In the genomic region with DNA sequence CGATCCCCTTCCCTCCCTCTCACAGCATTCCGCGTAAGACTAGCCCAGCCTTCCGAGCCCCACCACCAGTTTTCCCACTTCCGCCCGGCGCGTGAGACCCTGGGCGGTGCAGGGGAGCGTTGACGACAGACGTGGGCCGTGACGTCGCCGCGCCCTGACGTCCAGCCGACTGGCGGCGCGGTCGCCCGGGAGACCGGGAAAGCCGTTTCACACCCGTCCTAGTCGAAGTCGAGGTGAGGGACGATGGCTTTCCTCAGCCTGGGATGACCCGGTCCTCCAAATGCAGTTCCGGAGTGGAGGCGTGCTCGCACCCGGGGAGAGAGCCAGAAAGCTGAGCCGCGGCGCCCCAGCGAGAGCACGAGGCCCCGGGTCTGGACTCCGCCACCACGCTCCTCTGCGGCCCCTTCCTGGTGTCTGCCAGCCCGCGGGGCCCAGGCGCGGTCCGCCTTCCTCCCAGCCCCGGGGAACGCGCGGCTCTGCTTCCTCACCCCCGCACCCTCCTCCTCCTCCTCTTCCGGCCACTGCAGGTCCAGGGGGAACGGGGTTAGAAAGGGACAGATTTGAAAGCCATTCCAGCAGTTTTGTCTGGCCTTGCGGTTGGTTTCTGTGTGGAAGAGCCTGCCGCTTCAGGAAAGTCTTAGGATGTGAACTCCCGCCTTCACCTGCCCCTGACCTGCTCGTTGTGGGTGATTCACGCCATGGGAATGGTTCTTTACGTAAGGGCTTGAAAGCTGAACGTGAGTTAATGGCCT, we compare ENCODE assay signal across 8 cellular contexts. TPM values are rescaled to one million over a fixed set of nuclear protein-coding genes. Genes with fewer than 3 reads are reported as not detected.
DNase-seq lines count a peak whose midpoint lies in the region; ATAC-seq and TF ChIP-seq lines count a peak whose summit lies in the region.

TSS of gene LEKR1 (plus strand) at position 210 of the 752 bp plus-strand sequence. CDS start 2,977 bp downstream, outside the sequence.

- H3K4me3 ChIP-seq in CD8-positive, alpha-beta T cell (ENCODE audit: low read depth, low read length), result peak within 1 kb of the TSS; percentile 71
- H3K4me3 ChIP-seq in OCI-LY1 (ENCODE audit: low read depth, low read length, poor library complexity, severe bottlenecking) (peak within 1 kb of the TSS; percentile 68), esophagus (ENCODE audit: low read depth in 1 of 2, low read length in 2 of 2) (peak within 1 kb of the TSS; percentile 55 to 81), mucosa of stomach (ENCODE audit: low read length) (peak within 1 kb of the TSS; percentile 89)

- peak within 1 kb of the TSS; percentile 73 for H3K27ac ChIP-seq in CD8-positive, alpha-beta T cell (ENCODE audit: low read depth, low read length)
- H3K27ac ChIP-seq in OCI-LY1 (ENCODE audit: low read depth, low read length, poor library complexity, severe bottlenecking) (peak within 1 kb of the TSS; percentile 85), esophagus (ENCODE audit: low read depth in 2 of 2, low read length in 1 of 2) (peak within 1 kb of the TSS; percentile 98)

- CTCF ChIA-PET in CD8-positive, alpha-beta T cell (lab: Charles Lee), result interaction anchor here (0.6 kb wide), 1 partner anchor 62 kb away, joined by 3 read pairs; no protein-coding TSS in a partner anchor

- intact Hi-C loops in CD8-positive, alpha-beta T cell (cut with DNase I, micrococcal nuclease), result loop anchor here (1.0 to 10.0 kb wide), 7 partner anchors 9 to 344 kb away; partner anchors contain the start of gene SSR3 (in 1 of the 2)

- peaks cover 13% of the 10 kb centered on the region for H3K4me1 Mint-ChIP-seq in CD8-positive, alpha-beta T cell (ENCODE audit: low read depth)
- H3K4me1 Mint-ChIP-seq in activated T-cell treated with anti-CD3 and anti-CD28 coated beads, Interleukin-2, amount 50 U/mL, for 24 hours (ENCODE audit: low read depth), result peaks cover 24% of the 10 kb centered on the region

- H3K36me3 ChIP-seq in CD8-positive, alpha-beta T cell (ENCODE audit: insufficient read depth, low read length), result no peaks in the 10 kb centered on the region
- H3K36me3 ChIP-seq in OCI-LY1 (ENCODE audit: insufficient read depth, low read length) (no peaks in the 10 kb centered on the region; the same call in 1 of the 2 replicates), esophagus (ENCODE audit: control insufficient read depth in 2 of 2, insufficient read depth in 2 of 2, low read length in 1 of 2) (no peaks in the 10 kb centered on the region), mucosa of stomach (ENCODE audit: control insufficient read depth, insufficient read depth, low read length) (no peaks in the 10 kb centered on the region)

- no peaks in the 10 kb centered on the region for H4K20me1 ChIP-seq in OCI-LY1 (ENCODE audit: insufficient read depth, low read length)

- peaks cover 7% of the 10 kb centered on the region for H3K36me3 Mint-ChIP-seq in CD8-positive, alpha-beta T cell
- peaks cover 8% of the 10 kb centered on the region for H3K36me3 Mint-ChIP-seq in activated T-cell treated with anti-CD3 and anti-CD28 coated beads, Interleukin-2, amount 50 U/mL, for 24 hours (ENCODE audit: low read depth)

- H3K9me3 Mint-ChIP-seq in CD8-positive, alpha-beta T cell, result no peaks in the 10 kb centered on the region
- no peaks in the 10 kb centered on the region for H3K9me3 Mint-ChIP-seq in activated T-cell treated with anti-CD3 and anti-CD28 coated beads, Interleukin-2, amount 50 U/mL, for 24 hours

- H2AFZ ChIP-seq in OCI-LY1 (ENCODE audit: low read length), result peak within 1 kb of the TSS; percentile 2; the same call in 1 of the 2 replicates

- peaks cover 9% of the 10 kb centered on the region for H3K4me1 ChIP-seq in CD8-positive, alpha-beta T cell (ENCODE audit: insufficient read depth, low read length)
- H3K4me1 ChIP-seq in OCI-LY1 (ENCODE audit: insufficient read depth, low read length, severe bottlenecking) (peaks cover 44% of the 10 kb centered on the region), esophagus (ENCODE audit: control insufficient read depth in 2 of 2, insufficient read depth in 2 of 2, low read length in 1 of 2) (no peaks in the 10 kb centered on the region), mucosa of stomach (ENCODE audit: control insufficient read depth, insufficient read depth, low read length) (peaks cover 17% of the 10 kb centered on the region)

- POLR2A ChIA-PET in CD8-positive, alpha-beta T cell (lab: Charles Lee), result interaction anchor here (1.4 to 1.5 kb wide), 3 partner anchors 10 to 311 kb away, joined by 3 to 8 read pairs (median 5); partner anchors contain the start of gene TIPARP

- H3K4me2 ChIP-seq in OCI-LY1 (ENCODE audit: low read length), result peak within 1 kb of the TSS; percentile 75

- H3K4me3 Mint-ChIP-seq in CD8-positive, alpha-beta T cell, result peak within 1 kb of the TSS; percentile 89
- H3K4me3 Mint-ChIP-seq in activated T-cell treated with anti-CD3 and anti-CD28 coated beads, Interleukin-2, amount 50 U/mL, for 24 hours, result peak within 1 kb of the TSS; percentile 85

- no peaks in the 10 kb centered on the region for H3K79me2 ChIP-seq in OCI-LY1 (ENCODE audit: insufficient read depth, low read length)

- no peaks in the 10 kb centered on the region for H3K27me3 ChIP-seq in CD8-positive, alpha-beta T cell (ENCODE audit: insufficient read depth, low read length)
- H3K27me3 ChIP-seq in OCI-LY1 (ENCODE audit: insufficient read depth, low read length) (no peaks in the 10 kb centered on the region), esophagus (ENCODE audit: control insufficient read depth in 1 of 2, insufficient read depth in 2 of 2, low read length in 2 of 2) (no peaks in the 10 kb centered on the region), mucosa of stomach (ENCODE audit: control insufficient read depth, insufficient read depth, low read length) (no peaks in the 10 kb centered on the region)

- no peaks in the 10 kb centered on the region for H3K9me2 ChIP-seq in OCI-LY1 (ENCODE audit: low read depth, low read length)

- peak; percentile 54 for ATAC-seq in CD8-positive, alpha-beta T cell
- peak; percentile 93 for ATAC-seq in GM19438 (IDR thresholded peaks at IDR 0.05; ENCODE audit: low read depth, unreplicated experiment)
- ATAC-seq in HG03565 (IDR thresholded peaks at IDR 0.05; ENCODE audit: unreplicated experiment), result peak; percentile 70

- peak within 1 kb of the TSS; percentile 72 for H3K9ac ChIP-seq in OCI-LY1 (ENCODE audit: low read length)
- peak within 1 kb of the TSS; percentile 89 for H3K9ac ChIP-seq in mucosa of stomach (ENCODE audit: low read length)

- no peaks in the 10 kb centered on the region for H3K27me3 Mint-ChIP-seq in CD8-positive, alpha-beta T cell (ENCODE audit: low read depth)
- H3K27me3 Mint-ChIP-seq in activated T-cell treated with anti-CD3 and anti-CD28 coated beads, Interleukin-2, amount 50 U/mL, for 24 hours, result no peaks in the 10 kb centered on the region

- no peak for TF ChIP-seq CTCF in CD8-positive, alpha-beta T cell (IDR thresholded peaks at IDR 0.05)
- no peak for TF ChIP-seq CTCF in OCI-LY1 (IDR thresholded peaks at IDR 0.05; ENCODE audit: low read length)

- peak; percentile 28 to 81 (median 64) for DNase-seq in CD8-positive, alpha-beta T cell
- DNase-seq in activated T-cell treated with anti-CD3 and anti-CD28 coated beads, Interleukin-2, amount 50 U/mL, for 24 hours, result peak; percentile 87
- peak; percentile 84 for DNase-seq in stimulated activated CD8-positive, alpha-beta memory T cell treated with anti-CD3 and anti-CD28 coated beads, Interleukin-4, amount 100 ng/mL, for 48 hours

- H3K27ac Mint-ChIP-seq in CD8-positive, alpha-beta T cell, result peak within 1 kb of the TSS; percentile 95
- peak within 1 kb of the TSS; percentile 96 for H3K27ac Mint-ChIP-seq in activated T-cell treated with anti-CD3 and anti-CD28 coated beads, Interleukin-2, amount 50 U/mL, for 24 hours

- peaks cover 7% of the 10 kb centered on the region; the same call in 1 of the 2 replicates for H3F3A ChIP-seq in OCI-LY1 (ENCODE audit: insufficient read depth, low read length)

- no peaks in the 10 kb centered on the region for H3K9me3 ChIP-seq in CD8-positive, alpha-beta T cell (ENCODE audit: low read length)
- H3K9me3 ChIP-seq in OCI-LY1 (ENCODE audit: low read length), result no peaks in the 10 kb centered on the region
- no peaks in the 10 kb centered on the region for H3K9me3 ChIP-seq in esophagus (ENCODE audit: control insufficient read depth in 2 of 2, insufficient read depth in 1 of 2, low read depth in 1 of 2, low read length in 1 of 2)
- no peaks in the 10 kb centered on the region for H3K9me3 ChIP-seq in mucosa of stomach (ENCODE audit: control insufficient read depth, low read length)

- 0 to 1% methylated on average over 62 to 63 of the region's 63 CpGs for WGBS in esophagus, 2 donors

RNA-seq across cellular contexts. Expression of gene LEKR1, which starts in this region (rescaled TPM):
- 1 to 10 TPM; 1.5 to 1.8 TPM for total RNA-seq in CD8-positive, alpha-beta T cell
- polyA plus RNA-seq in esophagus, result under 1 TPM; 0.21 to 0.33 TPM

Comparison
In these comparisons a context has a peak if more than half of its experiments do, and no peak if none do; other contexts are left out.
1. Peak in every context shown above with its lines: DNase-seq, ATAC-seq, H3K4me3 ChIP-seq and H3K27ac ChIP-seq.